ENCODE assay signal across 1 cellular context in genomic region chr2:28276807-28277206, GRCh38.
TF ChIP-seq lines count a peak whose summit lies in the region.

No MANE protein-coding gene starts in this region.

TF ChIP-seq in K562, 482 proteins besides CTCF, POLR2A, EP300 and RAD21 (continued from another document):
- TF ChIP-seq ZBTB40 (IDR thresholded peaks at IDR 0.05) (no peak), ZBTB40 (CRISPR knock-in tag; IDR thresholded peaks at IDR 0.05) (no peak), CREB1 (IDR thresholded peaks at IDR 0.05) (peak; percentile 65; the same call in 1 of the 2 replicates), CREB1 (CRISPR knock-in tag; IDR thresholded peaks at IDR 0.05) (no peak), MYBL2 (IDR thresholded peaks at IDR 0.05; ENCODE audit: low read depth) (no peak), MYBL2 (CRISPR knock-in tag; IDR thresholded peaks at IDR 0.05; ENCODE audit: borderline replicate concordance) (no peak), BACH1 (tag; IDR thresholded peaks at IDR 0.05) (no peak), DEAF1 (CRISPR knock-in tag; IDR thresholded peaks at IDR 0.05) (no peak)
